ENCODE assay signal across 13 cellular contexts in the genomic region with DNA sequence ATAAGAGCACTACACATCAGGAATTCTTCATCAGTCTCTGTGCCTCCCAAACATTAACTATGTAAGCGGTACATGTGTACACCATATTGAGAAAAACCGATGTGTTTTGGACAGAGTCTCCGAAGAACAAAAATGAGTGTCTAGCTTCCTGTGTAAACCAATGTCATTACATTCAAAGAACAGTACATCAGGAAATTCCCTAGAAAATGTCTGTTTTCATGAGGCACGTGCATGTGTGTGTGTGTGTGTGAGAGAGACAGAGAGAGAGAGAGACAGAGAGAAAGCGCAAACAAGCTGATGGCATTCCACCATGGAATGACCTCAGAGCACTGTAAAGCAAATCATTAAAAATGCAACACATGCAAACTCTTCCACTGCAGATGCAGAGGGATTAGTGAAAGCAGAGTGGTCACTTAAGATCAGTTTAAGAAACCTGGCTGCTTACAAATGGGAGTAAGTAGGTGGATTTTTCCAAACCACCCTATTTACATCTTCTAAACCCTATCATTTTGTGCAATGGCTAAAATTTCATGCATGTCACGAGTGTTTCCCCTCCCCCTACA.
DNase-seq lines count a peak whose midpoint lies in the region; ATAC-seq and TF ChIP-seq lines count a peak whose summit lies in the region.
"Had no signal": no experiment of that assay in that cellular context is flagged by ENCODE, and none has a peak within 500 bp of the region (broad histone marks: within the 10 kb centered on the region; RNA-seq: fewer than 3 reads in every experiment).

No MANE protein-coding gene starts in this region.

- H3K27me3 ChIP-seq in neural progenitor cell (no peaks in the 10 kb centered on the region), suprapubic skin (no peaks in the 10 kb centered on the region)

- H3K4me3 Mint-ChIP-seq in activated CD4-positive, alpha-beta T cell treated with anti-CD3 and anti-CD28 coated beads, Interleukin-2, amount 10 ng/mL, durations not matched to agents 24 days and 14 days: peak overlapping the region; percentile 35
- H3K4me3 Mint-ChIP-seq in activated CD4-positive, alpha-beta T cell treated with anti-CD3 and anti-CD28 coated beads, Interleukin-2, amount 10 ng/mL, durations not matched to agents 7 days and 5 days: no peak overlapping the region
- peak overlapping the region; percentile 4 for H3K4me3 Mint-ChIP-seq in stimulated activated memory B cell treated with anti-CD40 and anti-IgM and Interleukin-4, amounts not matched to agents 10 μg/mL and 1 μg/mL and 100 μg/mL, for 72 hours
- no peak overlapping the region for H3K4me3 Mint-ChIP-seq in neural progenitor cell

- H3K4me1 Mint-ChIP-seq in activated CD4-positive, alpha-beta T cell treated with anti-CD3 and anti-CD28 coated beads, Interleukin-2, amount 10 ng/mL, durations not matched to agents 24 days and 14 days: peaks cover 47% of the 10 kb centered on the region
- H3K4me1 Mint-ChIP-seq in activated CD4-positive, alpha-beta T cell treated with anti-CD3 and anti-CD28 coated beads, Interleukin-2, amount 10 ng/mL, durations not matched to agents 7 days and 5 days: peaks cover 41% of the 10 kb centered on the region
- H3K4me1 Mint-ChIP-seq in stimulated activated memory B cell treated with anti-CD40 and anti-IgM and Interleukin-4, amounts not matched to agents 10 μg/mL and 1 μg/mL and 100 μg/mL, for 72 hours: peaks cover 63% of the 10 kb centered on the region
- H3K4me1 Mint-ChIP-seq in neural progenitor cell: peaks cover 13% of the 10 kb centered on the region

- WGBS in suprapubic skin: 59% methylated on average over 6 of the region's 6 CpGs

- POLR2A ChIA-PET in activated CD4-positive, alpha-beta T cell treated with anti-CD3 and anti-CD28 coated beads, Interleukin-2, amount 10 ng/mL, durations not matched to agents 7 days and 5 days (lab: Charles Lee): no interaction called here

- peak; percentile 71 for ATAC-seq in HG02885 (IDR thresholded peaks at IDR 0.05; ENCODE audit: poor library complexity, unreplicated experiment)
- peak; percentile 64 for ATAC-seq in stimulated activated memory B cell treated with anti-CD40 and anti-IgM and Interleukin-4, amounts not matched to agents 10 μg/mL and 1 μg/mL and 100 μg/mL, for 72 hours
- ATAC-seq: mucosa of descending colon, sciatic nerve had no signal

- H3K27me3 Mint-ChIP-seq in activated CD4-positive, alpha-beta T cell treated with anti-CD3 and anti-CD28 coated beads, Interleukin-2, amount 10 ng/mL, durations not matched to agents 24 days and 14 days: no peaks in the 10 kb centered on the region
- H3K27me3 Mint-ChIP-seq in activated CD4-positive, alpha-beta T cell treated with anti-CD3 and anti-CD28 coated beads, Interleukin-2, amount 10 ng/mL, durations not matched to agents 7 days and 5 days: no peaks in the 10 kb centered on the region
- H3K27me3 Mint-ChIP-seq in stimulated activated memory B cell treated with anti-CD40 and anti-IgM and Interleukin-4, amounts not matched to agents 10 μg/mL and 1 μg/mL and 100 μg/mL, for 72 hours: no peaks in the 10 kb centered on the region
- peaks cover 3% of the 10 kb centered on the region for H3K27me3 Mint-ChIP-seq in neural progenitor cell (ENCODE audit: insufficient read depth, low read depth)

- no peaks in the 10 kb centered on the region for H3K79me2 ChIP-seq in neural progenitor cell (ENCODE audit: low read depth)

- no peak overlapping the region for H2AFZ ChIP-seq in neural progenitor cell (replicated peaks)

- TF ChIP-seq CTCF in neural progenitor cell (IDR thresholded peaks at IDR 0.05) (no peak), suprapubic skin (IDR thresholded peaks at IDR 0.05) (no peak)

- H3K36me3 ChIP-seq in neural progenitor cell (no peaks in the 10 kb centered on the region), suprapubic skin (no peaks in the 10 kb centered on the region)

- H3K27ac ChIP-seq in angular gyrus (ENCODE audit: low read depth, low read length) (peak overlapping the region; percentile 33), neural progenitor cell (no peak overlapping the region), suprapubic skin (no peak overlapping the region)
- H3K27ac ChIP-seq: coronary artery had no signal

- peaks cover 45% of the 10 kb centered on the region for H3K36me3 Mint-ChIP-seq in activated CD4-positive, alpha-beta T cell treated with anti-CD3 and anti-CD28 coated beads, Interleukin-2, amount 10 ng/mL, durations not matched to agents 24 days and 14 days (ENCODE audit: low read depth)
- H3K36me3 Mint-ChIP-seq in activated CD4-positive, alpha-beta T cell treated with anti-CD3 and anti-CD28 coated beads, Interleukin-2, amount 10 ng/mL, durations not matched to agents 7 days and 5 days (ENCODE audit: low read depth): peaks cover 54% of the 10 kb centered on the region
- peaks cover 54% of the 10 kb centered on the region for H3K36me3 Mint-ChIP-seq in stimulated activated memory B cell treated with anti-CD40 and anti-IgM and Interleukin-4, amounts not matched to agents 10 μg/mL and 1 μg/mL and 100 μg/mL, for 72 hours
- H3K36me3 Mint-ChIP-seq in neural progenitor cell: peaks cover 5% of the 10 kb centered on the region

- CTCF ChIA-PET in activated CD4-positive, alpha-beta T cell treated with anti-CD3 and anti-CD28 coated beads, Interleukin-2, amount 10 ng/mL, durations not matched to agents 7 days and 5 days (lab: Charles Lee): interaction anchor here (1.3 kb wide), 1 partner anchor 14 kb away, joined by 4 read pairs; no protein-coding TSS in a partner anchor

- H3K9me3 Mint-ChIP-seq in activated CD4-positive, alpha-beta T cell treated with anti-CD3 and anti-CD28 coated beads, Interleukin-2, amount 10 ng/mL, durations not matched to agents 24 days and 14 days: peaks cover 26% of the 10 kb centered on the region
- peaks cover 2% of the 10 kb centered on the region for H3K9me3 Mint-ChIP-seq in activated CD4-positive, alpha-beta T cell treated with anti-CD3 and anti-CD28 coated beads, Interleukin-2, amount 10 ng/mL, durations not matched to agents 7 days and 5 days
- H3K9me3 Mint-ChIP-seq in stimulated activated memory B cell treated with anti-CD40 and anti-IgM and Interleukin-4, amounts not matched to agents 10 μg/mL and 1 μg/mL and 100 μg/mL, for 72 hours: peaks cover 7% of the 10 kb centered on the region
- H3K9me3 Mint-ChIP-seq in neural progenitor cell: peaks cover 2% of the 10 kb centered on the region

- no peak for TF ChIP-seq EP300 in suprapubic skin (IDR thresholded peaks at IDR 0.05)

- no peak overlapping the region for H3K9ac ChIP-seq in neural progenitor cell

- H3K4me1 ChIP-seq in neural progenitor cell (peaks cover 13% of the 10 kb centered on the region), suprapubic skin (no peaks in the 10 kb centered on the region)

- no peaks in the 10 kb centered on the region for H3F3A ChIP-seq in neural progenitor cell (ENCODE audit: low read depth)

- H3K9me3 ChIP-seq in neural progenitor cell (ENCODE audit: low read depth) (no peaks in the 10 kb centered on the region), suprapubic skin (no peaks in the 10 kb centered on the region)
- H3K9me3 ChIP-seq: mucosa of descending colon had no signal

- H3K4me3 ChIP-seq in neural progenitor cell: no peak overlapping the region
- H3K4me3 ChIP-seq in suprapubic skin: no peak overlapping the region
- H3K4me3 ChIP-seq: coronary artery, mucosa of descending colon had no signal

- H3K27ac Mint-ChIP-seq in activated CD4-positive, alpha-beta T cell treated with anti-CD3 and anti-CD28 coated beads, Interleukin-2, amount 10 ng/mL, durations not matched to agents 24 days and 14 days: peak overlapping the region; percentile 65
- H3K27ac Mint-ChIP-seq in activated CD4-positive, alpha-beta T cell treated with anti-CD3 and anti-CD28 coated beads, Interleukin-2, amount 10 ng/mL, durations not matched to agents 7 days and 5 days: no peak overlapping the region
- H3K27ac Mint-ChIP-seq in stimulated activated memory B cell treated with anti-CD40 and anti-IgM and Interleukin-4, amounts not matched to agents 10 μg/mL and 1 μg/mL and 100 μg/mL, for 72 hours: peak overlapping the region; percentile 63
- no peak overlapping the region for H3K27ac Mint-ChIP-seq in neural progenitor cell

- no peak for TF ChIP-seq POLR2A in suprapubic skin (IDR thresholded peaks at IDR 0.05)

- intact Hi-C loops in activated CD4-positive, alpha-beta T cell treated with anti-CD3 and anti-CD28 coated beads, Interleukin-2, amount 10 ng/mL, durations not matched to agents 24 days and 14 days (cut with micrococcal nuclease): loop anchor here (1.0 kb wide), 3 partner anchors 8 to 31 kb away; no protein-coding TSS in a partner anchor

- no peak overlapping the region for H3K4me2 ChIP-seq in neural progenitor cell

- DNase-seq in activated CD4-positive, alpha-beta T cell treated with anti-CD3 and anti-CD28 coated beads, Interleukin-2, amount 10 ng/mL, durations not matched to agents 24 days and 14 days: peak; percentile 73
- DNase-seq in activated CD4-positive, alpha-beta T cell treated with anti-CD3 and anti-CD28 coated beads, Interleukin-2, amount 10 ng/mL, durations not matched to agents 7 days and 5 days: no peak
- DNase-seq in neural progenitor cell (ENCODE audit: low spot score) (no peak), cerebellum (ENCODE audit: low spot score) (no peak), suprapubic skin (ENCODE audit: low spot score in 2 of 2) (no peak)
- DNase-seq: GF-D8, mucosa of descending colon, NCI-H748 treated with DMSO at 0.1 percent for 48 hours had no signal

- H4K20me1 ChIP-seq in neural progenitor cell (ENCODE audit: low read depth): no peaks in the 10 kb centered on the region

Comparison
In these comparisons a context has a peak if more than half of its experiments do, and no peak if none do; other contexts are left out.
1. H3K27ac Mint-ChIP-seq: peak in activated CD4-positive, alpha-beta T cell treated with anti-CD3 and anti-CD28 coated beads, Interleukin-2, amount 10 ng/mL, durations not matched to agents 24 days and 14 days (single experiment) and stimulated activated memory B cell treated with anti-CD40 and anti-IgM and Interleukin-4, amounts not matched to agents 10 μg/mL and 1 μg/mL and 100 μg/mL, for 72 hours (single experiment); none in activated CD4-positive, alpha-beta T cell treated with anti-CD3 and anti-CD28 coated beads, Interleukin-2, amount 10 ng/mL, durations not matched to agents 7 days and 5 days (single experiment) and neural progenitor cell (single experiment).
2. H3K4me3 Mint-ChIP-seq: peak in activated CD4-positive, alpha-beta T cell treated with anti-CD3 and anti-CD28 coated beads, Interleukin-2, amount 10 ng/mL, durations not matched to agents 24 days and 14 days (single experiment) and stimulated activated memory B cell treated with anti-CD40 and anti-IgM and Interleukin-4, amounts not matched to agents 10 μg/mL and 1 μg/mL and 100 μg/mL, for 72 hours (single experiment); none in activated CD4-positive, alpha-beta T cell treated with anti-CD3 and anti-CD28 coated beads, Interleukin-2, amount 10 ng/mL, durations not matched to agents 7 days and 5 days (single experiment) and neural progenitor cell (single experiment).